ENCODE assay signal across 9 cellular contexts in genomic region chr7:129188892-129189660, GRCh38. TPM values are rescaled to one million over a fixed set of nuclear protein-coding genes. Genes with fewer than 3 reads are reported as not detected.
DNase-seq lines count a peak whose midpoint lies in the region; ATAC-seq and TF ChIP-seq lines count a peak whose summit lies in the region.
"Had no signal": no experiment of that assay in that cellular context is flagged by ENCODE, and none has a peak within 500 bp of the region (broad histone marks: within the 10 kb centered on the region; RNA-seq: fewer than 3 reads in every experiment).

No MANE protein-coding gene starts in this region.

- H3K36me3 ChIP-seq in GM23248 (ENCODE audit: low read depth) = no peaks in the 10 kb centered on the region
- H3K36me3 ChIP-seq: neutrophil had no signal

- H3K4me1 ChIP-seq in GM23248 (ENCODE audit: insufficient read depth) = 0 out of 2 replicates have a peak, but pooled peaks cover 9% of the 10 kb centered on the region

- H3K9me3 Mint-ChIP-seq in stimulated activated naive CD8-positive, alpha-beta T cell treated with anti-CD3 and anti-CD28 coated beads, Interleukin-15, amount 100 ng/mL, for 72 hours = no peaks in the 10 kb centered on the region

- no peak overlapping the region for H3K27ac ChIP-seq in GM23248
- H3K27ac ChIP-seq: neutrophil had no signal

- H3K27me3 ChIP-seq in GM23248 (replicated peaks; ENCODE audit: insufficient read depth) = no peaks in the 10 kb centered on the region

- 1% methylated on average over 17 to 56 of the region's 83 CpGs for WGBS in GM23248 (ENCODE audit: low coverage in 1 of 2, low lambda C conversion rate in 2 of 2, missing lambda C conversion rate in 2 of 2), 2 experiments

- DNase-seq in AG09309 (ENCODE audit: low read depth) = no peak
- DNase-seq in GM23248 = peak; percentile 68
- DNase-seq in amniotic epithelial cell (ENCODE audit: low read depth) = peak; percentile 8
- DNase-seq in islet precursor cell = peak; percentile 63
- no peak for DNase-seq in stimulated activated naive CD8-positive, alpha-beta T cell treated with anti-CD3 and anti-CD28 coated beads, Interleukin-15, amount 100 ng/mL, for 72 hours
- no peak for DNase-seq in AML-193 (lab: John Stamatoyannopoulos, UW)
- no peak for DNase-seq in activated CD4-positive, CD25-positive, alpha-beta regulatory T cell treated with anti-CD3 and anti-CD28 coated beads, Interleukin-2, amount 50 U/mL, for 72 hours

- no peaks in the 10 kb centered on the region for H3K9me2 ChIP-seq in GM23248 (ENCODE audit: insufficient read depth)

- H3F3A ChIP-seq in GM23248 (ENCODE audit: insufficient read depth) = no peaks in the 10 kb centered on the region

- peak overlapping the region; percentile 79 for H3K9ac ChIP-seq in GM23248

- peaks cover 7% of the 10 kb centered on the region for H3K4me1 Mint-ChIP-seq in stimulated activated naive CD8-positive, alpha-beta T cell treated with anti-CD3 and anti-CD28 coated beads, Interleukin-15, amount 100 ng/mL, for 72 hours

- H3K27me3 Mint-ChIP-seq in stimulated activated naive CD8-positive, alpha-beta T cell treated with anti-CD3 and anti-CD28 coated beads, Interleukin-15, amount 100 ng/mL, for 72 hours = peaks cover 68% of the 10 kb centered on the region

- H3K4me3 Mint-ChIP-seq in stimulated activated naive CD8-positive, alpha-beta T cell treated with anti-CD3 and anti-CD28 coated beads, Interleukin-15, amount 100 ng/mL, for 72 hours = peak overlapping the region; percentile 78 to 88

- H3K9me3 ChIP-seq in GM23248 (ENCODE audit: low read depth) = no peaks in the 10 kb centered on the region
- H3K9me3 ChIP-seq: neutrophil had no signal

- peaks cover 11% of the 10 kb centered on the region; the same call in 1 of the 2 replicates for H3K79me2 ChIP-seq in GM23248 (ENCODE audit: insufficient read depth)

- peak overlapping the region; percentile 88 for H2AFZ ChIP-seq in GM23248

- ATAC-seq in stimulated activated naive CD8-positive, alpha-beta T cell treated with anti-CD3 and anti-CD28 coated beads, Interleukin-15, amount 100 ng/mL, for 72 hours = peak; percentile 64
- no peak for ATAC-seq in activated CD4-positive, CD25-positive, alpha-beta regulatory T cell treated with anti-CD3 and anti-CD28 coated beads, Interleukin-2, amount 50 U/mL, for 24 hours

- no peaks in the 10 kb centered on the region for H4K20me1 ChIP-seq in GM23248 (ENCODE audit: insufficient read depth)

- H3K4me3 ChIP-seq in AG09309 (ENCODE audit: control insufficient read depth, low read depth, low read length) = peak overlapping the region; percentile 70
- peak overlapping the region; percentile 77 for H3K4me3 ChIP-seq in GM23248

- no peak for TF ChIP-seq CTCF in AG09309 (IDR thresholded peaks at IDR 0.05; ENCODE audit: control insufficient read depth, insufficient read depth, low read depth, low read length, missing control alignments)

- in situ Hi-C loops in GM23248 (cut with MboI) = no loop called here

- H3K27ac Mint-ChIP-seq in stimulated activated naive CD8-positive, alpha-beta T cell treated with anti-CD3 and anti-CD28 coated beads, Interleukin-15, amount 100 ng/mL, for 72 hours = peak overlapping the region in 1 of 2 donors; percentile 12

- peak overlapping the region; percentile 96 for H3K4me2 ChIP-seq in GM23248 (ENCODE audit: unreplicated experiment)

RNA-seq across cellular contexts. Expression of gene SMO, which starts 0.6 kb away (rescaled TPM):
- total RNA-seq in GM23248 (2014; rRNA removed; shearing (Covaris generic)) = 14.7 and 16.3 TPM in 2 replicates
- polyA plus RNA-seq in GM23248 (2016; fragmentation: Nextera tagmentation; extraction: Ambion mirVana) = 2.3 and 2.5 TPM in 2 replicates

RNA-seq across cellular contexts. Expression of gene AHCYL2, which starts 35.8 kb away (rescaled TPM):
- 8.9 and 9.5 TPM in 2 replicates for total RNA-seq in GM23248 (2014; rRNA removed; shearing (Covaris generic))
- 1.9 and 2.3 TPM in 2 replicates for polyA plus RNA-seq in GM23248 (2016; fragmentation: Nextera tagmentation; extraction: Ambion mirVana)

RNA-seq across cellular contexts. Expression of gene TSPAN33, which starts 44.6 kb away (rescaled TPM):
- 0.76 TPM in 2 replicates for total RNA-seq in GM23248 (2014; rRNA removed; shearing (Covaris generic))
- not detected in 2 replicates for polyA plus RNA-seq in GM23248 (2016; fragmentation: Nextera tagmentation; extraction: Ambion mirVana)

Comparison
In these comparisons a context has a peak if more than half of its experiments do, and no peak if none do; other contexts are left out.
1. DNase-seq: peak in GM23248 (single experiment), amniotic epithelial cell (single experiment) and islet precursor cell (single experiment); none in AG09309 (single experiment), stimulated activated naive CD8-positive, alpha-beta T cell treated with anti-CD3 and anti-CD28 coated beads, Interleukin-15, amount 100 ng/mL, for 72 hours (0 of 2), AML-193 (0 of 2) and activated CD4-positive, CD25-positive, alpha-beta regulatory T cell treated with anti-CD3 and anti-CD28 coated beads, Interleukin-2, amount 50 U/mL, for 72 hours (single experiment).